ENCODE assay signal across 16 cellular contexts in genomic region chr13:50537029-50537428, GRCh38.
DNase-seq lines count a peak whose midpoint lies in the region; ATAC-seq, FAIRE-seq and TF ChIP-seq lines count a peak whose summit lies in the region.
"Had no signal": no experiment of that assay in that cellular context is flagged by ENCODE, and none has a peak within 500 bp of the region (broad histone marks: within the 10 kb centered on the region; RNA-seq: fewer than 3 reads in every experiment).

No MANE protein-coding gene starts in this region.

- no peaks in the 10 kb centered on the region for H3K27me3 ChIP-seq in astrocyte (ENCODE audit: insufficient read depth, low read length)
- H3K27me3 ChIP-seq: BLaER1 had no signal

- no peak for ATAC-seq in stimulated activated effector memory CD8-positive, alpha-beta T cell treated with anti-CD3 and anti-CD28 coated beads, Interleukin-12 subunit alpha, Interleukin-12 subunit beta, amount 100 ng/mL, for 72 hours
- no peak for ATAC-seq in activated naive CD8-positive, alpha-beta T cell treated with anti-CD3 and anti-CD28 coated beads, Interleukin-2, amount 50 U/mL, for 24 hours
- ATAC-seq: HCT116 had no signal

- H4K20me1 ChIP-seq in astrocyte (ENCODE audit: insufficient read depth, low read length): no peaks in the 10 kb centered on the region
- H4K20me1 ChIP-seq: BLaER1 had no signal

- H3K4me1 ChIP-seq in astrocyte (ENCODE audit: insufficient read depth, low read length): peaks cover 14% of the 10 kb centered on the region
- H3K4me1 ChIP-seq: BLaER1 had no signal

- H3K27me3 Mint-ChIP-seq in activated CD4-positive, alpha-beta T cell treated with anti-CD3 and anti-CD28 coated beads, Interleukin-2, amount 10 ng/mL, durations not matched to agents 24 days and 14 days: peaks cover 17% of the 10 kb centered on the region
- no peaks in the 10 kb centered on the region for H3K27me3 Mint-ChIP-seq in astrocyte (ENCODE audit: low read depth, unreplicated experiment)
- H3K27me3 Mint-ChIP-seq in activated T-helper 1 cell treated with anti-CD3 and anti-CD28 coated beads, Interleukin-12 subunit alpha, Interleukin-12 subunit beta, Interleukin-2, Interleukin-4 antibody, amounts not matched to agents 30 ng/mL and 10 ng/mL and 1 ng/mL, durations not matched to agents 14 hours and 24 hours and 36 hours (ENCODE audit: insufficient read depth): peaks cover 13% of the 10 kb centered on the region
- peaks cover 2% of the 10 kb centered on the region for H3K27me3 Mint-ChIP-seq in activated naive CD8-positive, alpha-beta T cell treated with anti-CD3 and anti-CD28 coated beads, Interleukin-2, amount 50 U/mL, for 24 hours

- FAIRE-seq in astrocyte (lab: Jason Lieb, UNC): no peak
- FAIRE-seq: H54 had no signal

- no peak overlapping the region for H3K27ac ChIP-seq in astrocyte (ENCODE audit: low read depth, low read length)
- H3K27ac ChIP-seq in epithelial cell of prostate: peak overlapping the region; percentile 69
- H3K27ac ChIP-seq: BLaER1, HL-60 had no signal

- no peak overlapping the region for H3K4me3 ChIP-seq in astrocyte (ENCODE audit: insufficient read depth, low read depth, low read length)
- H3K4me3 ChIP-seq: BLaER1 had no signal

- peak; percentile 3 for DNase-seq in activated CD4-positive, alpha-beta T cell treated with anti-CD3 and anti-CD28 coated beads, Interleukin-2, amount 10 ng/mL, durations not matched to agents 24 days and 14 days
- DNase-seq in activated CD4-positive, alpha-beta T cell treated with anti-CD3 and anti-CD28 coated beads for 4 hours: no peak
- DNase-seq in astrocyte (ENCODE audit: low read depth) (no peak), epithelial cell of prostate (ENCODE audit: low read depth, low spot score) (no peak)
- no peak for DNase-seq in activated T-helper 1 cell treated with anti-CD3 and anti-CD28 coated beads, Interleukin-12 subunit alpha, Interleukin-12 subunit beta, Interleukin-2, Interleukin-4 antibody, amounts not matched to agents 30 ng/mL and 10 ng/mL and 1 ng/mL, durations not matched to agents 14 hours and 24 hours and 36 hours (ENCODE audit: low spot score)
- no peak for DNase-seq in stimulated activated effector memory CD8-positive, alpha-beta T cell treated with anti-CD3 and anti-CD28 coated beads, Interleukin-12 subunit alpha, Interleukin-12 subunit beta, amount 100 ng/mL, for 72 hours (ENCODE audit: low spot score in 2 of 2)
- no peak for DNase-seq in activated naive CD8-positive, alpha-beta T cell treated with anti-CD3 and anti-CD28 coated beads, Interleukin-2, amount 50 U/mL, for 24 hours
- DNase-seq: 8988T; AML-193; CD4-positive, CD25-positive, alpha-beta regulatory T cell; DMS53; GF-D8 had no signal

- H3K36me3 Mint-ChIP-seq in activated CD4-positive, alpha-beta T cell treated with anti-CD3 and anti-CD28 coated beads, Interleukin-2, amount 10 ng/mL, durations not matched to agents 24 days and 14 days (ENCODE audit: low read depth): peaks cover 4% of the 10 kb centered on the region
- H3K36me3 Mint-ChIP-seq in astrocyte (ENCODE audit: low read depth, unreplicated experiment): no peaks in the 10 kb centered on the region
- H3K36me3 Mint-ChIP-seq in activated T-helper 1 cell treated with anti-CD3 and anti-CD28 coated beads, Interleukin-12 subunit alpha, Interleukin-12 subunit beta, Interleukin-2, Interleukin-4 antibody, amounts not matched to agents 30 ng/mL and 10 ng/mL and 1 ng/mL, durations not matched to agents 14 hours and 24 hours and 36 hours (ENCODE audit: low read depth): peaks cover 7% of the 10 kb centered on the region
- H3K36me3 Mint-ChIP-seq in stimulated activated effector memory CD8-positive, alpha-beta T cell treated with anti-CD3 and anti-CD28 coated beads, Interleukin-12 subunit alpha, Interleukin-12 subunit beta, amount 100 ng/mL, for 72 hours: no peaks in the 10 kb centered on the region
- H3K36me3 Mint-ChIP-seq in activated naive CD8-positive, alpha-beta T cell treated with anti-CD3 and anti-CD28 coated beads, Interleukin-2, amount 50 U/mL, for 24 hours (ENCODE audit: low read depth): peaks cover 18% of the 10 kb centered on the region
- H3K36me3 Mint-ChIP-seq: CD4-positive, CD25-positive, alpha-beta regulatory T cell had no signal

- H3K9me3 ChIP-seq in astrocyte (ENCODE audit: insufficient read depth, low read depth, low read length): no peaks in the 10 kb centered on the region

- H3K9ac ChIP-seq in astrocyte (ENCODE audit: low read length): no peak overlapping the region
- H3K9ac ChIP-seq: BLaER1 had no signal

- H3K4me1 Mint-ChIP-seq in activated CD4-positive, alpha-beta T cell treated with anti-CD3 and anti-CD28 coated beads, Interleukin-2, amount 10 ng/mL, durations not matched to agents 24 days and 14 days: peaks cover 3% of the 10 kb centered on the region
- peaks cover 16% of the 10 kb centered on the region for H3K4me1 Mint-ChIP-seq in astrocyte (ENCODE audit: low read depth, unreplicated experiment)
- peaks cover 5% of the 10 kb centered on the region for H3K4me1 Mint-ChIP-seq in activated T-helper 1 cell treated with anti-CD3 and anti-CD28 coated beads, Interleukin-12 subunit alpha, Interleukin-12 subunit beta, Interleukin-2, Interleukin-4 antibody, amounts not matched to agents 30 ng/mL and 10 ng/mL and 1 ng/mL, durations not matched to agents 14 hours and 24 hours and 36 hours (ENCODE audit: low read depth)
- no peaks in the 10 kb centered on the region for H3K4me1 Mint-ChIP-seq in stimulated activated effector memory CD8-positive, alpha-beta T cell treated with anti-CD3 and anti-CD28 coated beads, Interleukin-12 subunit alpha, Interleukin-12 subunit beta, amount 100 ng/mL, for 72 hours
- no peaks in the 10 kb centered on the region for H3K4me1 Mint-ChIP-seq in activated naive CD8-positive, alpha-beta T cell treated with anti-CD3 and anti-CD28 coated beads, Interleukin-2, amount 50 U/mL, for 24 hours
- H3K4me1 Mint-ChIP-seq: CD4-positive, CD25-positive, alpha-beta regulatory T cell had no signal

- H3K4me2 ChIP-seq in astrocyte (ENCODE audit: low read length): no peak overlapping the region
- H3K4me2 ChIP-seq: BLaER1 had no signal

- no peak overlapping the region for H3K4me3 Mint-ChIP-seq in activated CD4-positive, alpha-beta T cell treated with anti-CD3 and anti-CD28 coated beads, Interleukin-2, amount 10 ng/mL, durations not matched to agents 24 days and 14 days
- no peak overlapping the region for H3K4me3 Mint-ChIP-seq in astrocyte (ENCODE audit: unreplicated experiment)
- H3K4me3 Mint-ChIP-seq in activated T-helper 1 cell treated with anti-CD3 and anti-CD28 coated beads, Interleukin-12 subunit alpha, Interleukin-12 subunit beta, Interleukin-2, Interleukin-4 antibody, amounts not matched to agents 30 ng/mL and 10 ng/mL and 1 ng/mL, durations not matched to agents 14 hours and 24 hours and 36 hours: no peak overlapping the region
- no peak overlapping the region for H3K4me3 Mint-ChIP-seq in stimulated activated effector memory CD8-positive, alpha-beta T cell treated with anti-CD3 and anti-CD28 coated beads, Interleukin-12 subunit alpha, Interleukin-12 subunit beta, amount 100 ng/mL, for 72 hours
- no peak overlapping the region for H3K4me3 Mint-ChIP-seq in activated naive CD8-positive, alpha-beta T cell treated with anti-CD3 and anti-CD28 coated beads, Interleukin-2, amount 50 U/mL, for 24 hours

- H3K36me3 ChIP-seq in astrocyte (ENCODE audit: insufficient read depth, low read length): no peaks in the 10 kb centered on the region
- H3K36me3 ChIP-seq: BLaER1 had no signal

- no peaks in the 10 kb centered on the region for H3K79me2 ChIP-seq in astrocyte (ENCODE audit: insufficient read depth, low read length)

- H3K9me3 Mint-ChIP-seq in activated CD4-positive, alpha-beta T cell treated with anti-CD3 and anti-CD28 coated beads, Interleukin-2, amount 10 ng/mL, durations not matched to agents 24 days and 14 days: peaks cover 28% of the 10 kb centered on the region
- H3K9me3 Mint-ChIP-seq in astrocyte (ENCODE audit: unreplicated experiment): peaks cover 10% of the 10 kb centered on the region
- peaks cover 51% of the 10 kb centered on the region for H3K9me3 Mint-ChIP-seq in activated T-helper 1 cell treated with anti-CD3 and anti-CD28 coated beads, Interleukin-12 subunit alpha, Interleukin-12 subunit beta, Interleukin-2, Interleukin-4 antibody, amounts not matched to agents 30 ng/mL and 10 ng/mL and 1 ng/mL, durations not matched to agents 14 hours and 24 hours and 36 hours
- peaks cover 24% of the 10 kb centered on the region for H3K9me3 Mint-ChIP-seq in stimulated activated effector memory CD8-positive, alpha-beta T cell treated with anti-CD3 and anti-CD28 coated beads, Interleukin-12 subunit alpha, Interleukin-12 subunit beta, amount 100 ng/mL, for 72 hours
- peaks cover 34% of the 10 kb centered on the region for H3K9me3 Mint-ChIP-seq in activated naive CD8-positive, alpha-beta T cell treated with anti-CD3 and anti-CD28 coated beads, Interleukin-2, amount 50 U/mL, for 24 hours

- H3K27ac Mint-ChIP-seq in activated CD4-positive, alpha-beta T cell treated with anti-CD3 and anti-CD28 coated beads, Interleukin-2, amount 10 ng/mL, durations not matched to agents 24 days and 14 days: no peak overlapping the region
- no peak overlapping the region for H3K27ac Mint-ChIP-seq in astrocyte (ENCODE audit: unreplicated experiment)
- H3K27ac Mint-ChIP-seq in activated T-helper 1 cell treated with anti-CD3 and anti-CD28 coated beads, Interleukin-12 subunit alpha, Interleukin-12 subunit beta, Interleukin-2, Interleukin-4 antibody, amounts not matched to agents 30 ng/mL and 10 ng/mL and 1 ng/mL, durations not matched to agents 14 hours and 24 hours and 36 hours: no peak overlapping the region
- no peak overlapping the region for H3K27ac Mint-ChIP-seq in stimulated activated effector memory CD8-positive, alpha-beta T cell treated with anti-CD3 and anti-CD28 coated beads, Interleukin-12 subunit alpha, Interleukin-12 subunit beta, amount 100 ng/mL, for 72 hours
- H3K27ac Mint-ChIP-seq in activated naive CD8-positive, alpha-beta T cell treated with anti-CD3 and anti-CD28 coated beads, Interleukin-2, amount 50 U/mL, for 24 hours: no peak overlapping the region
- H3K27ac Mint-ChIP-seq: CD4-positive, CD25-positive, alpha-beta regulatory T cell had no signal

- no peak for TF ChIP-seq CTCF in astrocyte (IDR thresholded peaks at IDR 0.05; ENCODE audit: insufficient read depth, low read depth, low read length)

- peak overlapping the region; percentile 45 for H2AFZ ChIP-seq in astrocyte (ENCODE audit: low read depth, low read length)

- intact Hi-C loops in activated CD4-positive, alpha-beta T cell treated with anti-CD3 and anti-CD28 coated beads, Interleukin-2, amount 10 ng/mL, durations not matched to agents 24 days and 14 days (cut with micrococcal nuclease): no loop called here
- intact Hi-C loops in activated T-helper 1 cell treated with anti-CD3 and anti-CD28 coated beads, Interleukin-12 subunit alpha, Interleukin-12 subunit beta, Interleukin-2, Interleukin-4 antibody, amounts not matched to agents 30 ng/mL and 10 ng/mL and 1 ng/mL, durations not matched to agents 14 hours and 24 hours and 36 hours (cut with micrococcal nuclease): no loop called here
